ENCODE assay signal across 15 cellular contexts in genomic region chr20:59122377-59122932, GRCh38. TPM values are rescaled to one million over a fixed set of nuclear protein-coding genes. Genes with fewer than 3 reads are reported as not detected.
A peak's percentile ranks its signal among the peaks of the same experiment; 100 is the strongest.
DNase-seq lines count a peak whose midpoint lies in the region; ATAC-seq and TF ChIP-seq lines count a peak whose summit lies in the region.
"Had no signal": no experiment of that assay in that cellular context is flagged by ENCODE, and none has a peak within 500 bp of the region (broad histone marks: within the 10 kb centered on the region; RNA-seq: fewer than 3 reads in every experiment).

No MANE protein-coding gene starts in this region.

- H3K27ac Mint-ChIP-seq in activated CD8-positive, alpha-beta T cell treated with anti-CD3 and anti-CD28 coated beads for 36 hours, result peak overlapping the region; percentile 97
- H3K27ac Mint-ChIP-seq in stimulated activated naive CD8-positive, alpha-beta T cell treated with anti-CD3 and anti-CD28 coated beads, Interleukin-15, Interleukin-2, amounts not matched to agents 100 ng/mL and 50 ng/mL, for 24 hours, result peak overlapping the region; percentile 97

- WGBS in iPS DF 6.9 (ENCODE audit: insufficient coverage, insufficient read length), result no CpG with 5 or more reads among the region's 6 CpGs

- ATAC-seq in activated CD8-positive, alpha-beta T cell treated with anti-CD3 and anti-CD28 coated beads for 36 hours, result peak; percentile 67
- ATAC-seq: left lung had no signal

- no peaks in the 10 kb centered on the region for H3K36me3 ChIP-seq in iPS DF 6.9 (ENCODE audit: control insufficient read depth, insufficient read depth, low read length)
- H3K36me3 ChIP-seq: left lung, uterus had no signal

- peaks cover 73% of the 10 kb centered on the region for H3K4me1 Mint-ChIP-seq in activated CD8-positive, alpha-beta T cell treated with anti-CD3 and anti-CD28 coated beads for 36 hours (ENCODE audit: low read depth)
- peaks cover 98% of the 10 kb centered on the region for H3K4me1 Mint-ChIP-seq in stimulated activated naive CD8-positive, alpha-beta T cell treated with anti-CD3 and anti-CD28 coated beads, Interleukin-15, Interleukin-2, amounts not matched to agents 100 ng/mL and 50 ng/mL, for 24 hours (ENCODE audit: low read depth)

- H3K4me3 Mint-ChIP-seq in activated CD8-positive, alpha-beta T cell treated with anti-CD3 and anti-CD28 coated beads for 36 hours, result peak overlapping the region; percentile 70
- peak overlapping the region; percentile 80 for H3K4me3 Mint-ChIP-seq in stimulated activated naive CD8-positive, alpha-beta T cell treated with anti-CD3 and anti-CD28 coated beads, Interleukin-15, Interleukin-2, amounts not matched to agents 100 ng/mL and 50 ng/mL, for 24 hours

- 0 out of 2 replicates have a peak, but pooled peaks cover 2% of the 10 kb centered on the region for H3K4me1 ChIP-seq in iPS DF 6.9 (ENCODE audit: control insufficient read depth, insufficient read depth, low read length)
- H3K4me1 ChIP-seq: uterus had no signal

- no peak overlapping the region for H3K4me3 ChIP-seq in iPS DF 6.9 (ENCODE audit: low read length)
- H3K4me3 ChIP-seq: left lung, smooth muscle cell, uterus had no signal

- no peak for TF ChIP-seq CTCF in activated CD8-positive, alpha-beta T cell treated with anti-CD3 and anti-CD28 coated beads for 36 hours (IDR thresholded peaks at IDR 0.05)

- no peaks in the 10 kb centered on the region for H3K27me3 Mint-ChIP-seq in activated CD8-positive, alpha-beta T cell treated with anti-CD3 and anti-CD28 coated beads for 36 hours
- no peaks in the 10 kb centered on the region for H3K27me3 Mint-ChIP-seq in stimulated activated naive CD8-positive, alpha-beta T cell treated with anti-CD3 and anti-CD28 coated beads, Interleukin-15, Interleukin-2, amounts not matched to agents 100 ng/mL and 50 ng/mL, for 24 hours

- H3K9me3 ChIP-seq in iPS DF 6.9 (ENCODE audit: control insufficient read depth, insufficient read depth, low read length), result no peaks in the 10 kb centered on the region
- H3K9me3 ChIP-seq: left lung, uterus had no signal

- H3K27ac ChIP-seq in iPS DF 6.9 (ENCODE audit: low read length), result peak overlapping the region; percentile 54
- H3K27ac ChIP-seq: uterus had no signal

- CTCF ChIA-PET in activated CD8-positive, alpha-beta T cell treated with anti-CD3 and anti-CD28 coated beads for 36 hours (lab: Charles Lee), result interaction anchor here (0.7 to 6.9 kb wide), 21 partner anchors 9 to 329 kb away, joined by 3 to 36 read pairs (median 5); partner anchors contain the start of gene ZNF831

- no peaks in the 10 kb centered on the region for H3K27me3 ChIP-seq in iPS DF 6.9 (ENCODE audit: control insufficient read depth, insufficient read depth, low read length)
- H3K27me3 ChIP-seq: uterus had no signal

- peaks cover 9% of the 10 kb centered on the region for H3K36me3 Mint-ChIP-seq in activated CD8-positive, alpha-beta T cell treated with anti-CD3 and anti-CD28 coated beads for 36 hours (ENCODE audit: low read depth)
- H3K36me3 Mint-ChIP-seq in stimulated activated naive CD8-positive, alpha-beta T cell treated with anti-CD3 and anti-CD28 coated beads, Interleukin-15, Interleukin-2, amounts not matched to agents 100 ng/mL and 50 ng/mL, for 24 hours (ENCODE audit: low read depth), result no peaks in the 10 kb centered on the region

- H3K9me3 Mint-ChIP-seq in activated CD8-positive, alpha-beta T cell treated with anti-CD3 and anti-CD28 coated beads for 36 hours, result peaks cover 10% of the 10 kb centered on the region
- H3K9me3 Mint-ChIP-seq in stimulated activated naive CD8-positive, alpha-beta T cell treated with anti-CD3 and anti-CD28 coated beads, Interleukin-15, Interleukin-2, amounts not matched to agents 100 ng/mL and 50 ng/mL, for 24 hours, result no peaks in the 10 kb centered on the region

- POLR2A ChIA-PET in activated CD8-positive, alpha-beta T cell treated with anti-CD3 and anti-CD28 coated beads for 36 hours (lab: Charles Lee), result interaction anchor here (0.7 to 6.6 kb wide), 19 partner anchors 9 to 132 kb away, joined by 3 to 44 read pairs (median 5); partner anchors contain the start of genes ATP5F1E and ZNF831

- intact Hi-C loops in activated CD8-positive, alpha-beta T cell treated with anti-CD3 and anti-CD28 coated beads for 36 hours (cut with micrococcal nuclease), result loop anchor here (2.0 to 5.0 kb wide), 2 partner anchors 22 to 40 kb away; partner anchors contain the start of gene ZNF831

- DNase-seq in activated effector memory CD4-positive, alpha-beta T cell treated with anti-CD3 and anti-CD28 coated beads, Interleukin-2, amount 50 U/mL, for 16 hours, result peak; percentile 65
- no peak for DNase-seq in activated effector memory CD4-positive, alpha-beta T cell treated with Interleukin-2 at 50 U/mL for 16 hours
- DNase-seq in activated CD8-positive, alpha-beta T cell treated with anti-CD3 and anti-CD28 coated beads for 36 hours, result peak; percentile 50
- no peak for DNase-seq in iPS DF 6.9 (ENCODE audit: low read depth, low spot score)
- DNase-seq in NOMO-1 treated with DMSO at 0.1 percent for 48 hours (lab: John Stamatoyannopoulos, UW; ENCODE audit: unreplicated experiment), result no peak
- DNase-seq in NCI-H524 treated with DMSO at 0.1 percent for 48 hours (lab: John Stamatoyannopoulos, UW), result no peak
- no peak for DNase-seq in AML-193 (lab: John Stamatoyannopoulos, UW)
- DNase-seq: glutamatergic neuron, H7, left lung, uterus had no signal

RNA-seq across cellular contexts. Expression of gene ZNF831, which starts 41.2 kb away (rescaled TPM):
- 10 to 100 TPM; 10.9 to 11.9 TPM for total RNA-seq in activated CD8-positive, alpha-beta T cell treated with anti-CD3 and anti-CD28 coated beads for 36 hours
- total RNA-seq: bronchial epithelial cell, H7, M059J, smooth muscle cell had no signal

Comparison
In these comparisons a context has a peak if more than half of its experiments do, and no peak if none do; other contexts are left out.
1. DNase-seq: peak in activated effector memory CD4-positive, alpha-beta T cell treated with anti-CD3 and anti-CD28 coated beads, Interleukin-2, amount 50 U/mL, for 16 hours (single experiment) and activated CD8-positive, alpha-beta T cell treated with anti-CD3 and anti-CD28 coated beads for 36 hours (single experiment); none in activated effector memory CD4-positive, alpha-beta T cell treated with Interleukin-2 at 50 U/mL for 16 hours (single experiment), iPS DF 6.9 (single experiment), NOMO-1 treated with DMSO at 0.1 percent for 48 hours (single experiment), NCI-H524 treated with DMSO at 0.1 percent for 48 hours (single experiment) and AML-193 (0 of 2).